ENCODE assay signal across 9 cellular contexts in the genomic region with DNA sequence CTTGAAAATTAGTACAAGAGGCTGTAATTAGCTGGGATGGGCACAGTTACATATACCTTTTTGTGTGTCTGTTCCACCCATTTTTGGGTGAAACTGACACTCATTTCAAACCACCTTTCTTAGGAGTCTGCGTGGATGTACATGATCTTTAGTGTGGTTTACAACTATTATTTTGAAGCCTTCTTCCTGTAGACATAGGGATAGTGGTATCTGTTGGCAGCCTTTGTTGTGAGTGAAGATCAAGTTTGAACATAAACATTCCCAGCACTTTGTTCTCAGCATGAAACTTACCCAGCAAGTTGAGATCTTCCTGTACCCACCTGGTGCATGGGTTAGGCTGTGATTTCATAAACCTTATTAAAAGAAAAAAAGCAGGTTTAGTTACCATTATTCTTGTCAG. TPM values are rescaled to one million over a fixed set of nuclear protein-coding genes. Genes with fewer than 3 reads are reported as not detected.
DNase-seq lines count a peak whose midpoint lies in the region; ATAC-seq, FAIRE-seq and TF ChIP-seq lines count a peak whose summit lies in the region.
"Had no signal": no experiment of that assay in that cellular context is flagged by ENCODE, and none has a peak within 500 bp of the region (broad histone marks: within the 10 kb centered on the region; RNA-seq: fewer than 3 reads in every experiment).

No MANE protein-coding gene starts in this region.

- H3K9ac ChIP-seq in DND-41 (ENCODE audit: low read depth, low read length), result no peak overlapping the region
- H3K9ac ChIP-seq in endothelial cell of umbilical vein (replicated peaks; ENCODE audit: extremely low read depth, insufficient read depth, low read length), result peak overlapping the region; percentile 97

- CTCF ChIA-PET in endothelial cell of umbilical vein (lab: Charles Lee), result interaction anchor here (0.9 to 2.8 kb wide), 6 partner anchors 27 to 454 kb away, joined by 3 to 21 read pairs (median 5); a partner anchor contains a TSS

- H3K4me1 Mint-ChIP-seq in osteocyte (ENCODE audit: unreplicated experiment), result peaks cover 56% of the 10 kb centered on the region

- H3K4me1 ChIP-seq in DND-41 (ENCODE audit: insufficient read depth, low read length) (peaks cover 33% of the 10 kb centered on the region), Peyer's patch (peaks cover 3 to 46% (median 6%) of the 10 kb centered on the region in 4 donors), endothelial cell of umbilical vein (ENCODE audit: control insufficient read depth, extremely low read depth, insufficient read depth, low read length) (peaks cover 47% of the 10 kb centered on the region)

- H3K27ac ChIP-seq in DND-41 (ENCODE audit: low read length), result no peak overlapping the region
- peak overlapping the region in 3 of 4 donors; percentile 37 to 98 (median 61) for H3K27ac ChIP-seq in Peyer's patch
- H3K27ac ChIP-seq in endothelial cell of umbilical vein (ENCODE audit: insufficient read depth, low read depth, low read length), result peak overlapping the region; percentile 43

- dilution Hi-C loops in endothelial cell of umbilical vein (cut with MboI; ENCODE audit: extremely low pct_ligation_motif_present, low sequenced_read_pairs), result no loop called here

- intact Hi-C loops in endothelial cell of umbilical vein (cut with micrococcal nuclease), result loop anchor here (10.0 kb wide), 2 partner anchors 448 to 548 kb away; a partner anchor contains a TSS

- H3K9me3 Mint-ChIP-seq in osteocyte (ENCODE audit: unreplicated experiment), result no peaks in the 10 kb centered on the region

- H2AFZ ChIP-seq in DND-41 (ENCODE audit: low read depth, low read length) (no peak overlapping the region), endothelial cell of umbilical vein (ENCODE audit: low read depth, low read length) (no peak overlapping the region)

- peak overlapping the region; percentile 85 for H3K27ac Mint-ChIP-seq in osteocyte (ENCODE audit: unreplicated experiment)

- H3K36me3 ChIP-seq in DND-41 (ENCODE audit: insufficient read depth, low read length) (no peaks in the 10 kb centered on the region), Peyer's patch (no peaks in the 10 kb centered on the region), endothelial cell of umbilical vein (ENCODE audit: control insufficient read depth in 2 of 2, extremely low read depth in 1 of 2, insufficient read depth in 2 of 2, low read length in 2 of 2) (peaks cover 0 to 4% of the 10 kb centered on the region in 2 experiments)

- no TSS peak for BruUV-seq in endothelial cell of umbilical vein (replicated peaks; lab: Mats Ljungman, UMichigan)

- FAIRE-seq in endothelial cell of umbilical vein (lab: Jason Lieb, UNC), result peak; percentile 63

- POLR2A ChIA-PET in endothelial cell of umbilical vein (lab: Charles Lee), result no interaction called here

- TF ChIP-seq CTCF in DND-41 (IDR thresholded peaks at IDR 0.05; ENCODE audit: borderline replicate concordance, extremely low read depth, low read length, poor library complexity, severe bottlenecking), result no peak
- TF ChIP-seq CTCF in Peyer's patch (IDR thresholded peaks at IDR 0.05), result no peak
- TF ChIP-seq CTCF in endothelial cell of umbilical vein (IDR thresholded peaks at IDR 0.05; ENCODE audit: extremely low read depth in 1 of 2, insufficient read depth in 1 of 2, low read depth in 1 of 2, low read length in 2 of 2), result no peak
- TF ChIP-seq CTCF in osteocyte (IDR thresholded peaks at IDR 0.05), result no peak

- DNase-seq in DND-41 (peak; percentile 17), Peyer's patch (no peak), endothelial cell of umbilical vein (ENCODE audit: low read depth, low spot score) (peak; percentile 49), osteocyte (ENCODE audit: extremely low spot score, unreplicated experiment) (no peak), GM03348 (ENCODE audit: low spot score) (no peak), NCI-H2171 (lab: John Stamatoyannopoulos, UW) (no peak), ecto neural progenitor cell (ENCODE audit: low spot score) (no peak)
- DNase-seq: NCI-H1436 had no signal

- H4K20me1 ChIP-seq in DND-41 (ENCODE audit: insufficient read depth, low read length) (no peaks in the 10 kb centered on the region; the same call in 1 of the 2 replicates), endothelial cell of umbilical vein (replicated peaks; ENCODE audit: control insufficient read depth, extremely low read depth, insufficient read depth, low read length) (peaks cover 3% of the 10 kb centered on the region)

- H3K4me3 Mint-ChIP-seq in osteocyte (ENCODE audit: unreplicated experiment), result peak overlapping the region; percentile 80

- H3K4me3 ChIP-seq in DND-41 (ENCODE audit: low read depth in 1 of 2, low read length in 2 of 2) (0 out of 4 replicates have a peak overlapping the region, but pooled peaks of 1 of the 2 experiments have one; percentile 21), Peyer's patch (peak overlapping the region in 2 of 4 donors; percentile 96 to 97), endothelial cell of umbilical vein (replicated peaks in 1 of 3; ENCODE audit: insufficient read depth in 1 of 3, low read depth in 1 of 3, low read length in 3 of 3) (peak overlapping the region; percentile 86 to 97 (median 93))

- H3K27me3 Mint-ChIP-seq in osteocyte (ENCODE audit: unreplicated experiment), result no peaks in the 10 kb centered on the region

- no peaks in the 10 kb centered on the region for H3K9me1 ChIP-seq in endothelial cell of umbilical vein (replicated peaks; ENCODE audit: control insufficient read depth, extremely low read depth, insufficient read depth, low read length)

- no peaks in the 10 kb centered on the region for H3K9me3 ChIP-seq in DND-41 (ENCODE audit: insufficient read depth, low read length, severe bottlenecking)
- no peaks in the 10 kb centered on the region for H3K9me3 ChIP-seq in Peyer's patch
- H3K9me3 ChIP-seq in endothelial cell of umbilical vein (replicated peaks; ENCODE audit: control insufficient read depth, insufficient read depth, low read length), result no peaks in the 10 kb centered on the region

- peaks cover 4% of the 10 kb centered on the region for H3K36me3 Mint-ChIP-seq in osteocyte (ENCODE audit: unreplicated experiment)

- H3K4me2 ChIP-seq in DND-41 (ENCODE audit: insufficient read depth, low read length) (peak overlapping the region; percentile 90; the same call in 1 of the 2 replicates), endothelial cell of umbilical vein (ENCODE audit: insufficient read depth, low read length) (peak overlapping the region; percentile 95)

- H3K79me2 ChIP-seq in DND-41 (ENCODE audit: insufficient read depth, low read length), result no peaks in the 10 kb centered on the region
- peaks cover 68% of the 10 kb centered on the region for H3K79me2 ChIP-seq in endothelial cell of umbilical vein (ENCODE audit: control insufficient read depth, insufficient read depth, low read length)

- TF ChIP-seq POLR2A in Peyer's patch (IDR thresholded peaks at IDR 0.05) (no peak), endothelial cell of umbilical vein (IDR thresholded peaks at IDR 0.05; ENCODE audit: low read depth, low read length) (no peak)

- peaks cover 22% of the 10 kb centered on the region for H3K27me3 ChIP-seq in DND-41 (ENCODE audit: insufficient read depth, low read length, poor library complexity)
- no peaks in the 10 kb centered on the region for H3K27me3 ChIP-seq in Peyer's patch
- no peaks in the 10 kb centered on the region for H3K27me3 ChIP-seq in endothelial cell of umbilical vein (ENCODE audit: control insufficient read depth in 2 of 2, insufficient read depth in 2 of 2, low read length in 2 of 2)

- peak; percentile 55 for ATAC-seq in DND-41 (ENCODE audit: insufficient read depth, low read depth)
- no peak for ATAC-seq in GM18870 (IDR thresholded peaks at IDR 0.05; ENCODE audit: unreplicated experiment)

TF ChIP-seq in endothelial cell of umbilical vein, 7 proteins besides CTCF, POLR2A, EP300 and RAD21:
- TF ChIP-seq GATA2 (IDR thresholded peaks at IDR 0.05; ENCODE audit: insufficient read depth, insufficient read length, low read depth, low read length), result no peak

RNA-seq across cellular contexts. Expression of a gene that starts 2.0 kb away (rescaled TPM):
- total RNA-seq in Peyer's patch (10 to 100 TPM; 14.9 to 26.4 (median 19.8) TPM), endothelial cell of umbilical vein (65.4 and 66.7 TPM in 2 replicates), osteocyte (40.1 and 41.0 TPM in 2 replicates)
- polyA plus RNA-seq in endothelial cell of umbilical vein, result 22.3 and 25.2 TPM in 2 replicates
- 23.7 and 25.2 TPM in 2 replicates for polyA plus RNA-seq in endothelial cell of umbilical vein (2011; cell fraction: cytosol; rRNA removed)
- 17.6 and 19.2 TPM in 2 replicates for polyA plus RNA-seq in endothelial cell of umbilical vein (2011; cell fraction: nucleus; rRNA removed)
- polyA plus RNA-seq in endothelial cell of umbilical vein (2012), result 73.5 and 76.5 TPM in 2 replicates
- 7.7 and 9.1 TPM in 2 replicates for polyA minus RNA-seq in endothelial cell of umbilical vein
- polyA minus RNA-seq in endothelial cell of umbilical vein (2011; cell fraction: cytosol; rRNA and poly(A)+ RNA removed), result 8.4 TPM
- polyA minus RNA-seq in endothelial cell of umbilical vein (2011; cell fraction: nucleus; rRNA and poly(A)+ RNA removed), result 7.2 and 11.8 TPM in 2 replicates

RNA-seq across cellular contexts. Expression of a gene that starts 56.4 kb away (rescaled TPM):
- total RNA-seq in Peyer's patch, result 100 to 1,000 TPM in 1 of 4 donors, 10 to 100 TPM in 3; 58.4 to 103 (median 79.7) TPM
- 150 and 154 TPM in 2 replicates for total RNA-seq in endothelial cell of umbilical vein
- 45.4 and 57.7 TPM in 2 replicates for polyA plus RNA-seq in endothelial cell of umbilical vein
- polyA plus RNA-seq in endothelial cell of umbilical vein (2011; cell fraction: cytosol; rRNA removed), result 49.7 and 56.0 TPM in 2 replicates
- polyA plus RNA-seq in endothelial cell of umbilical vein (2011; cell fraction: nucleus; rRNA removed), result 316 and 423 TPM in 2 replicates
- polyA plus RNA-seq in endothelial cell of umbilical vein (2012), result 110 and 129 TPM in 2 replicates
- polyA minus RNA-seq in endothelial cell of umbilical vein, result 63.3 and 70.9 TPM in 2 replicates
- polyA minus RNA-seq in endothelial cell of umbilical vein (2011; cell fraction: cytosol; rRNA and poly(A)+ RNA removed), result 42.9 TPM
- 70.5 and 125 TPM in 2 replicates for polyA minus RNA-seq in endothelial cell of umbilical vein (2011; cell fraction: nucleus; rRNA and poly(A)+ RNA removed)
- 125 and 133 TPM in 2 replicates for total RNA-seq in osteocyte

Comparison
In these comparisons a context has a peak if more than half of its experiments do, and no peak if none do; other contexts are left out.
1. DNase-seq: peak in DND-41 (single experiment) and endothelial cell of umbilical vein (single experiment); none in Peyer's patch (0 of 3), osteocyte (single experiment), GM03348 (single experiment), NCI-H2171 (single experiment) and ecto neural progenitor cell (single experiment).